Comparison of ENCODE assay signal across 1 cellular context in genomic region chr19:15640904-15641597, GRCh38.
TF ChIP-seq lines count a peak whose summit lies in the region.

No MANE protein-coding gene starts in this region.

TF ChIP-seq in HepG2, 621 proteins besides CTCF, POLR2A, EP300 and RAD21 (continued from another document and continues in another):
- TF ChIP-seq ZNF850 (CRISPR knock-in tag; conservative IDR thresholded peaks at IDR 0.05) (no peak), HNF4A (CRISPR knock-in tag; IDR thresholded peaks at IDR 0.05) (peak; percentile 96), TBX3 (IDR thresholded peaks at IDR 0.05; ENCODE audit: borderline replicate concordance) (no peak), ZKSCAN8 (CRISPR knock-in tag; IDR thresholded peaks at IDR 0.05; ENCODE audit: borderline replicate concordance) (no peak), ZFP36L1 (CRISPR knock-in tag; IDR thresholded peaks at IDR 0.05) (no peak), ZNF780A (CRISPR knock-in tag; IDR thresholded peaks at IDR 0.05) (no peak), ZFP62 (CRISPR knock-in tag; IDR thresholded peaks at IDR 0.05) (no peak), ZBTB25 (CRISPR knock-in tag; IDR thresholded peaks at IDR 0.05) (peak; percentile 70), SOX5 (CRISPR knock-in tag; IDR thresholded peaks at IDR 0.05; ENCODE audit: borderline replicate concordance) (peak; percentile 51), ZNF75D (CRISPR knock-in tag; IDR thresholded peaks at IDR 0.05; ENCODE audit: borderline replicate concordance) (no peak), ZNF749 (CRISPR knock-in tag; IDR thresholded peaks at IDR 0.05; ENCODE audit: borderline replicate concordance) (no peak), BHLHE40 (IDR thresholded peaks at IDR 0.05; ENCODE audit: low read length) (no peak), TP53 (CRISPR knock-in tag; conservative IDR thresholded peaks at IDR 0.05) (no peak), CSRNP2 (CRISPR knock-in tag; conservative IDR thresholded peaks at IDR 0.05; ENCODE audit: low read depth) (no peak), REL (CRISPR knock-in tag; conservative IDR thresholded peaks at IDR 0.05) (no peak), SOX13 (IDR thresholded peaks at IDR 0.05) (no peak), SOX13 (CRISPR knock-in tag; conservative IDR thresholded peaks at IDR 0.05 in 1 of 2, IDR thresholded peaks at IDR 0.05 in 1 of 2) (peak in 1 of 2 experiments; percentile 43; a peak in 1 of 4 replicates), BRCA1 (CRISPR knock-in tag; IDR thresholded peaks at IDR 0.05) (peak; percentile 48; the same call in 1 of the 2 replicates), ZNF234 (CRISPR knock-in tag; conservative IDR thresholded peaks at IDR 0.05) (no peak), E2F5 (CRISPR knock-in tag; conservative IDR thresholded peaks at IDR 0.05) (no peak), CCDC6 (CRISPR knock-in tag; IDR thresholded peaks at IDR 0.05) (0 out of 2 replicates have a peak, but pooled peaks have one; percentile 33), ZNF740 (CRISPR knock-in tag; IDR thresholded peaks at IDR 0.05) (no peak), ZNF557 (CRISPR knock-in tag; IDR thresholded peaks at IDR 0.05) (no peak), IRX3 (CRISPR knock-in tag; IDR thresholded peaks at IDR 0.05; ENCODE audit: borderline replicate concordance, low read depth) (no peak; the same call in 1 of the 2 replicates), AFF4 (CRISPR knock-in tag; IDR thresholded peaks at IDR 0.05) (no peak)
- TF ChIP-seq, protein P1, sequence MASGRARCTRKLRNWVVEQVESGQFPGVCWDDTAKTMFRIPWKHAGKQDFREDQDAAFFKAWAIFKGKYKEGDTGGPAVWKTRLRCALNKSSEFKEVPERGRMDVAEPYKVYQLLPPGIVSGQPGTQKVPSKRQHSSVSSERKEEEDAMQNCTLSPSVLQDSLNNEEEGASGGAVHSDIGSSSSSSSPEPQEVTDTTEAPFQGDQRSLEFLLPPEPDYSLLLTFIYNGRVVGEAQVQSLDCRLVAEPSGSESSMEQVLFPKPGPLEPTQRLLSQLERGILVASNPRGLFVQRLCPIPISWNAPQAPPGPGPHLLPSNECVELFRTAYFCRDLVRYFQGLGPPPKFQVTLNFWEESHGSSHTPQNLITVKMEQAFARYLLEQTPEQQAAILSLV (CRISPR knock-in tag; IDR thresholded peaks at IDR 0.05; ENCODE audit: borderline replicate concordance), result no peak
- TF ChIP-seq, protein P2, sequence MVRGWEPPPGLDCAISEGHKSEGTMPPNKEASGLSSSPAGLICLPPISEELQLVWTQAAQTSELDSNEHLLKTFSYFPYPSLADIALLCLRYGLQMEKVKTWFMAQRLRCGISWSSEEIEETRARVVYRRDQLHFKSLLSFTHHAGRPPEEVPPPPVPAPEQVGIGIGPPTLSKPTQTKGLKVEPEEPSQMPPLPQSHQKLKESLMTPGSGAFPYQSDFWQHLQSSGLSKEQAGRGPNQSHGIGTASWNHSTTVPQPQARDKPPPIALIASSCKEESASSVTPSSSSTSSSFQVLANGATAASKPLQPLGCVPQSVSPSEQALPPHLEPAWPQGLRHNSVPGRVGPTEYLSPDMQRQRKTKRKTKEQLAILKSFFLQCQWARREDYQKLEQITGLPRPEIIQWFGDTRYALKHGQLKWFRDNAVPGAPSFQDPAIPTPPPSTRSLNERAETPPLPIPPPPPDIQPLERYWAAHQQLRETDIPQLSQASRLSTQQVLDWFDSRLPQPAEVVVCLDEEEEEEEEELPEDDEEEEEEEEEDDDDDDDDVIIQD (CRISPR knock-in tag; IDR thresholded peaks at IDR 0.05; ENCODE audit: low read depth), result no peak
- TF ChIP-seq, protein P3, sequence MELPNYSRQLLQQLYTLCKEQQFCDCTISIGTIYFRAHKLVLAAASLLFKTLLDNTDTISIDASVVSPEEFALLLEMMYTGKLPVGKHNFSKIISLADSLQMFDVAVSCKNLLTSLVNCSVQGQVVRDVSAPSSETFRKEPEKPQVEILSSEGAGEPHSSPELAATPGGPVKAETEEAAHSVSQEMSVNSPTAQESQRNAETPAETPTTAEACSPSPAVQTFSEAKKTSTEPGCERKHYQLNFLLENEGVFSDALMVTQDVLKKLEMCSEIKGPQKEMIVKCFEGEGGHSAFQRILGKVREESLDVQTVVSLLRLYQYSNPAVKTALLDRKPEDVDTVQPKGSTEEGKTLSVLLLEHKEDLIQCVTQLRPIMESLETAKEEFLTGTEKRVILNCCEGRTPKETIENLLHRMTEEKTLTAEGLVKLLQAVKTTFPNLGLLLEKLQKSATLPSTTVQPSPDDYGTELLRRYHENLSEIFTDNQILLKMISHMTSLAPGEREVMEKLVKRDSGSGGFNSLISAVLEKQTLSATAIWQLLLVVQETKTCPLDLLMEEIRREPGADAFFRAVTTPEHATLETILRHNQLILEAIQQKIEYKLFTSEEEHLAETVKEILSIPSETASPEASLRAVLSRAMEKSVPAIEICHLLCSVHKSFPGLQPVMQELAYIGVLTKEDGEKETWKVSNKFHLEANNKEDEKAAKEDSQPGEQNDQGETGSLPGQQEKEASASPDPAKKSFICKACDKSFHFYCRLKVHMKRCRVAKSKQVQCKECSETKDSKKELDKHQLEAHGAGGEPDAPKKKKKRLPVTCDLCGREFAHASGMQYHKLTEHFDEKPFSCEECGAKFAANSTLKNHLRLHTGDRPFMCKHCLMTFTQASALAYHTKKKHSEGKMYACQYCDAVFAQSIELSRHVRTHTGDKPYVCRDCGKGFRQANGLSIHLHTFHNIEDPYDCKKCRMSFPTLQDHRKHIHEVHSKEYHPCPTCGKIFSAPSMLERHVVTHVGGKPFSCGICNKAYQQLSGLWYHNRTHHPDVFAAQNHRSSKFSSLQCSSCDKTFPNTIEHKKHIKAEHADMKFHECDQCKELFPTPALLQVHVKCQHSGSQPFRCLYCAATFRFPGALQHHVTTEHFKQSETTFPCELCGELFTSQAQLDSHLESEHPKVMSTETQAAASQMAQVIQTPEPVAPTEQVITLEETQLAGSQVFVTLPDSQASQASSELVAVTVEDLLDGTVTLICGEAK (IDR thresholded peaks at IDR 0.05), result no peak
- TF ChIP-seq, protein P3 (CRISPR knock-in tag; IDR thresholded peaks at IDR 0.05), result 0 out of 2 replicates have a peak, but pooled peaks have one; percentile 31
- TF ChIP-seq, protein P4, sequence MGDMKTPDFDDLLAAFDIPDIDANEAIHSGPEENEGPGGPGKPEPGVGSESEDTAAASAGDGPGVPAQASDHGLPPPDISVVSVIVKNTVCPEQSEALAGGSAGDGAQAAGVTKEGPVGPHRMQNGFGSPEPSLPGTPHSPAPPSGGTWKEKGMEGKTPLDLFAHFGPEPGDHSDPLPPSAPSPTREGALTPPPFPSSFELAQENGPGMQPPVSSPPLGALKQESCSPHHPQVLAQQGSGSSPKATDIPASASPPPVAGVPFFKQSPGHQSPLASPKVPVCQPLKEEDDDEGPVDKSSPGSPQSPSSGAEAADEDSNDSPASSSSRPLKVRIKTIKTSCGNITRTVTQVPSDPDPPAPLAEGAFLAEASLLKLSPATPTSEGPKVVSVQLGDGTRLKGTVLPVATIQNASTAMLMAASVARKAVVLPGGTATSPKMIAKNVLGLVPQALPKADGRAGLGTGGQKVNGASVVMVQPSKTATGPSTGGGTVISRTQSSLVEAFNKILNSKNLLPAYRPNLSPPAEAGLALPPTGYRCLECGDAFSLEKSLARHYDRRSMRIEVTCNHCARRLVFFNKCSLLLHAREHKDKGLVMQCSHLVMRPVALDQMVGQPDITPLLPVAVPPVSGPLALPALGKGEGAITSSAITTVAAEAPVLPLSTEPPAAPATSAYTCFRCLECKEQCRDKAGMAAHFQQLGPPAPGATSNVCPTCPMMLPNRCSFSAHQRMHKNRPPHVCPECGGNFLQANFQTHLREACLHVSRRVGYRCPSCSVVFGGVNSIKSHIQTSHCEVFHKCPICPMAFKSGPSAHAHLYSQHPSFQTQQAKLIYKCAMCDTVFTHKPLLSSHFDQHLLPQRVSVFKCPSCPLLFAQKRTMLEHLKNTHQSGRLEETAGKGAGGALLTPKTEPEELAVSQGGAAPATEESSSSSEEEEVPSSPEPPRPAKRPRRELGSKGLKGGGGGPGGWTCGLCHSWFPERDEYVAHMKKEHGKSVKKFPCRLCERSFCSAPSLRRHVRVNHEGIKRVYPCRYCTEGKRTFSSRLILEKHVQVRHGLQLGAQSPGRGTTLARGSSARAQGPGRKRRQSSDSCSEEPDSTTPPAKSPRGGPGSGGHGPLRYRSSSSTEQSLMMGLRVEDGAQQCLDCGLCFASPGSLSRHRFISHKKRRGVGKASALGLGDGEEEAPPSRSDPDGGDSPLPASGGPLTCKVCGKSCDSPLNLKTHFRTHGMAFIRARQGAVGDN (CRISPR knock-in tag; IDR thresholded peaks at IDR 0.05), result peak; percentile 78
- TF ChIP-seq, protein P5, sequence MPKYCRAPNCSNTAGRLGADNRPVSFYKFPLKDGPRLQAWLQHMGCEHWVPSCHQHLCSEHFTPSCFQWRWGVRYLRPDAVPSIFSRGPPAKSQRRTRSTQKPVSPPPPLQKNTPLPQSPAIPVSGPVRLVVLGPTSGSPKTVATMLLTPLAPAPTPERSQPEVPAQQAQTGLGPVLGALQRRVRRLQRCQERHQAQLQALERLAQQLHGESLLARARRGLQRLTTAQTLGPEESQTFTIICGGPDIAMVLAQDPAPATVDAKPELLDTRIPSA (CRISPR knock-in tag; IDR thresholded peaks at IDR 0.05; ENCODE audit: borderline replicate concordance), result no peak
